7 cellular contexts compared by ENCODE assay signal in genomic region chr2:151421681-151422080, GRCh38. TPM values are rescaled to one million over a fixed set of nuclear protein-coding genes. Genes with fewer than 3 reads are reported as not detected.
A peak's percentile ranks its signal among the peaks of the same experiment; 100 is the strongest.
DNase-seq lines count a peak whose midpoint lies in the region; ATAC-seq, FAIRE-seq and TF ChIP-seq lines count a peak whose summit lies in the region.
"Not testable (repeated sequence)": the region's sequence is repeated elsewhere in the genome, so short reads cannot be mapped to it uniquely, and the experiment has no call there.

No MANE protein-coding gene starts in this region.

- not testable (repeated sequence) for TF ChIP-seq EP300 in K562 (IDR thresholded peaks at IDR 0.05; ENCODE audit: low read length)

- H3K4me2 ChIP-seq in KMS-11, result peak overlapping the region; percentile 8; the same call in 1 of the 2 replicates
- H3K4me2 ChIP-seq in K562 (ENCODE audit: insufficient read depth, low read length), result not testable (repeated sequence)

- in situ Hi-C loops in K562 (cut with MboI), result not testable (repeated sequence)

- H3K27me3 ChIP-seq in CD4-positive, CD25-positive, alpha-beta regulatory T cell (ENCODE audit: control insufficient read depth, insufficient read depth, low read length); CD8-positive, alpha-beta T cell (ENCODE audit: insufficient read depth, low read length); KMS-11 (ENCODE audit: insufficient read depth, low read depth); K562 (ENCODE audit: control insufficient read depth in 2 of 2, insufficient read depth in 2 of 2, low read length in 2 of 2): not testable (repeated sequence)

- H3K79me2 ChIP-seq in KMS-11 (ENCODE audit: insufficient read depth, low read depth), result peaks cover 85% of the 10 kb centered on the region
- peaks cover 81% of the 10 kb centered on the region for H3K79me2 ChIP-seq in K562 (ENCODE audit: control insufficient read depth, insufficient read depth, low read length)

- H3K27ac ChIP-seq in CD4-positive, CD25-positive, alpha-beta regulatory T cell (ENCODE audit: insufficient read depth, low read length, poor library complexity, severe bottlenecking); CD8-positive, alpha-beta T cell (ENCODE audit: low read depth, low read length); KMS-11; K562 (ENCODE audit: extremely low read depth, low read depth, low read length): not testable (repeated sequence)

- H3K27me3 Mint-ChIP-seq in CD4-positive, CD25-positive, alpha-beta regulatory T cell; CD8-positive, alpha-beta T cell (ENCODE audit: low read depth); T-cell; activated CD4-positive, alpha-beta T cell treated with anti-CD3 and anti-CD28 coated beads, Interleukin-2, amount 10 ng/mL, durations not matched to agents 24 days and 14 days; central memory CD8-positive, alpha-beta T cell: not testable (repeated sequence)

- not testable (repeated sequence) for H3K9me3 Mint-ChIP-seq in CD4-positive, CD25-positive, alpha-beta regulatory T cell; CD8-positive, alpha-beta T cell; T-cell; activated CD4-positive, alpha-beta T cell treated with anti-CD3 and anti-CD28 coated beads, Interleukin-2, amount 10 ng/mL, durations not matched to agents 24 days and 14 days; central memory CD8-positive, alpha-beta T cell

- H3K36me3 Mint-ChIP-seq in CD4-positive, CD25-positive, alpha-beta regulatory T cell, result peaks cover 49% of the 10 kb centered on the region
- peaks cover 82% of the 10 kb centered on the region for H3K36me3 Mint-ChIP-seq in CD8-positive, alpha-beta T cell
- peaks cover 55% of the 10 kb centered on the region for H3K36me3 Mint-ChIP-seq in T-cell
- H3K36me3 Mint-ChIP-seq in activated CD4-positive, alpha-beta T cell treated with anti-CD3 and anti-CD28 coated beads, Interleukin-2, amount 10 ng/mL, durations not matched to agents 24 days and 14 days (ENCODE audit: low read depth), result peaks cover 75% of the 10 kb centered on the region
- peaks cover 59% of the 10 kb centered on the region for H3K36me3 Mint-ChIP-seq in central memory CD8-positive, alpha-beta T cell (ENCODE audit: insufficient read depth)

- H3K36me3 ChIP-seq in CD4-positive, CD25-positive, alpha-beta regulatory T cell (ENCODE audit: control insufficient read depth, insufficient read depth, low read length), result peaks cover 54% of the 10 kb centered on the region
- H3K36me3 ChIP-seq in CD8-positive, alpha-beta T cell (ENCODE audit: insufficient read depth, low read length), result peaks cover 31% of the 10 kb centered on the region
- H3K36me3 ChIP-seq in KMS-11 (ENCODE audit: insufficient read depth) (peaks cover 28% of the 10 kb centered on the region; the same call in 1 of the 2 replicates), K562 (ENCODE audit: control insufficient read depth, insufficient read depth, low read length) (peaks cover 99% of the 10 kb centered on the region)

- POLR2A ChIA-PET in CD8-positive, alpha-beta T cell (lab: Charles Lee), result not testable (repeated sequence)
- POLR2A ChIA-PET in T-cell (lab: Charles Lee) (interaction anchor here in 1 of 2 donors (0.5 kb wide), 1 partner anchor 1840 kb away, joined by 3 read pairs; no protein-coding TSS in a partner anchor), K562 (lab: Yijun Ruan, JAX) (interaction anchor here (2.5 to 2.6 kb wide), 2 partner anchors 10 to 12 kb away, joined by 8 to 14 read pairs; partner anchors contain the start of gene RIF1)

- not testable (repeated sequence) for H3K9me1 ChIP-seq in K562 (ENCODE audit: control insufficient read depth, insufficient read depth, low read length)

- FAIRE-seq in K562 (lab: Jason Lieb, UNC), result not testable (repeated sequence)

- H3K4me1 ChIP-seq in CD4-positive, CD25-positive, alpha-beta regulatory T cell (ENCODE audit: control insufficient read depth, insufficient read depth, low read length, poor library complexity, severe bottlenecking), result peaks cover 14% of the 10 kb centered on the region
- H3K4me1 ChIP-seq in CD8-positive, alpha-beta T cell (ENCODE audit: insufficient read depth, low read length); K562 (replicated peaks in 1 of 2; ENCODE audit: control insufficient read depth in 2 of 2, insufficient read depth in 2 of 2, low read length in 2 of 2): not testable (repeated sequence)
- peaks cover 35% of the 10 kb centered on the region for H3K4me1 ChIP-seq in KMS-11 (ENCODE audit: low read depth, poor library complexity, severe bottlenecking)

- TF ChIP-seq RAD21 in K562 (CRISPR knock-in tag; conservative IDR thresholded peaks at IDR 0.05 in 1 of 2, IDR thresholded peaks at IDR 0.05 in 1 of 2), result not testable (repeated sequence)

- H3K4me3 ChIP-seq in CD4-positive, CD25-positive, alpha-beta regulatory T cell (ENCODE audit: low read depth, low read length); CD8-positive, alpha-beta T cell (ENCODE audit: low read depth, low read length); KMS-11 (IDR thresholded peaks at IDR 0.05; ENCODE audit: insufficient read depth, low read depth, low read length); K562: not testable (repeated sequence)

- not testable (repeated sequence) for H2AFZ ChIP-seq in KMS-11 (ENCODE audit: low read depth); K562 (ENCODE audit: low read depth, low read length)

- not testable (repeated sequence) for ATAC-seq in CD4-positive, CD25-positive, alpha-beta regulatory T cell (ENCODE audit: low read depth in 2 of 2); CD8-positive, alpha-beta T cell; T-cell (replicated peaks in 1 of 4); K562; central memory CD8-positive, alpha-beta T cell (replicated peaks; ENCODE audit: extremely low read depth, poor library complexity, severe bottlenecking)

- H3K4me3 Mint-ChIP-seq in CD4-positive, CD25-positive, alpha-beta regulatory T cell, result peak overlapping the region in 1 of 4 donors; percentile 18
- H3K4me3 Mint-ChIP-seq in CD8-positive, alpha-beta T cell; T-cell; activated CD4-positive, alpha-beta T cell treated with anti-CD3 and anti-CD28 coated beads, Interleukin-2, amount 10 ng/mL, durations not matched to agents 24 days and 14 days; central memory CD8-positive, alpha-beta T cell: not testable (repeated sequence)

- not testable (repeated sequence) for TF ChIP-seq CTCF in CD8-positive, alpha-beta T cell (IDR thresholded peaks at IDR 0.05); KMS-11 (conservative IDR thresholded peaks at IDR 0.05; ENCODE audit: low read depth, low read length); K562 (IDR thresholded peaks at IDR 0.05 in 2 of 3, conservative IDR thresholded peaks at IDR 0.05 in 1 of 3; ENCODE audit: insufficient read depth in 2 of 3, low read depth in 1 of 3, low read length in 3 of 3)

- not testable (repeated sequence) for TF ChIP-seq POLR2A in K562 (conservative IDR thresholded peaks at IDR 0.05)

- WGBS in K562 (ENCODE audit: insufficient coverage, low coverage, missing lambda C conversion rate), result 95% methylated on average over 12 of the region's 12 CpGs

- CTCF ChIA-PET in CD8-positive, alpha-beta T cell (lab: Charles Lee); K562 (lab: Yijun Ruan, JAX; ENCODE audit: low intra/inter-chr PET ratio): not testable (repeated sequence)
- CTCF ChIA-PET in T-cell (lab: Charles Lee), result interaction anchor here (0.6 to 2.3 kb wide), 4 partner anchors 12 to 21 kb away, joined by 3 to 9 read pairs (median 4); partner anchors contain the start of gene RIF1 (in 1 of the 2)

- intact Hi-C loops in CD8-positive, alpha-beta T cell (cut with DNase I, micrococcal nuclease); activated CD4-positive, alpha-beta T cell treated with anti-CD3 and anti-CD28 coated beads, Interleukin-2, amount 10 ng/mL, durations not matched to agents 24 days and 14 days (cut with micrococcal nuclease); K562 (cut with micrococcal nuclease): not testable (repeated sequence)

- H4K20me1 ChIP-seq in KMS-11 (ENCODE audit: insufficient read depth); K562 (replicated peaks; ENCODE audit: control insufficient read depth, insufficient read depth, low read length): not testable (repeated sequence)

- H3K9ac ChIP-seq in KMS-11; K562 (ENCODE audit: insufficient read depth in 1 of 2, low read depth in 2 of 2, low read length in 2 of 2): not testable (repeated sequence)

- not testable (repeated sequence) for BruUV-seq in K562 (replicated peaks; lab: Mats Ljungman, UMichigan)

- DNase-seq in CD4-positive, CD25-positive, alpha-beta regulatory T cell; CD8-positive, alpha-beta T cell; T-cell; activated CD4-positive, alpha-beta T cell treated with anti-CD3 and anti-CD28 coated beads, Interleukin-2, amount 10 ng/mL, durations not matched to agents 24 days and 14 days; K562 (ENCODE audit: extremely low read depth in 1 of 4, low spot score in 3 of 4); central memory CD8-positive, alpha-beta T cell (ENCODE audit: low spot score in 2 of 2): not testable (repeated sequence)

- peak overlapping the region; percentile 23 to 85 (median 63) for H3K27ac Mint-ChIP-seq in CD4-positive, CD25-positive, alpha-beta regulatory T cell
- H3K27ac Mint-ChIP-seq in CD8-positive, alpha-beta T cell, result peak overlapping the region; percentile 38
- peak overlapping the region; percentile 53 to 71 for H3K27ac Mint-ChIP-seq in T-cell
- peak overlapping the region; percentile 0 for H3K27ac Mint-ChIP-seq in activated CD4-positive, alpha-beta T cell treated with anti-CD3 and anti-CD28 coated beads, Interleukin-2, amount 10 ng/mL, durations not matched to agents 24 days and 14 days
- peak overlapping the region; percentile 87 for H3K27ac Mint-ChIP-seq in central memory CD8-positive, alpha-beta T cell (ENCODE audit: low read depth)

- H3K9me3 ChIP-seq in CD4-positive, CD25-positive, alpha-beta regulatory T cell (ENCODE audit: control insufficient read depth in 2 of 2, low read length in 2 of 2); CD8-positive, alpha-beta T cell (ENCODE audit: low read length); K562 (replicated peaks; ENCODE audit: control insufficient read depth, insufficient read depth, low read depth, low read length): not testable (repeated sequence)

- peaks cover 20 to 57% (median 40%) of the 10 kb centered on the region in 4 donors for H3K4me1 Mint-ChIP-seq in CD4-positive, CD25-positive, alpha-beta regulatory T cell
- H3K4me1 Mint-ChIP-seq in CD8-positive, alpha-beta T cell (ENCODE audit: low read depth), result peaks cover 34% of the 10 kb centered on the region
- H3K4me1 Mint-ChIP-seq in T-cell, result peaks cover 40 to 48% (median 43%) of the 10 kb centered on the region in 3 donors
- H3K4me1 Mint-ChIP-seq in activated CD4-positive, alpha-beta T cell treated with anti-CD3 and anti-CD28 coated beads, Interleukin-2, amount 10 ng/mL, durations not matched to agents 24 days and 14 days, result peaks cover 37% of the 10 kb centered on the region
- peaks cover 35% of the 10 kb centered on the region for H3K4me1 Mint-ChIP-seq in central memory CD8-positive, alpha-beta T cell

RNA-seq across cellular contexts. Expression of gene RIF1, which starts 12.0 kb away (rescaled TPM):
- total RNA-seq in CD4-positive, CD25-positive, alpha-beta regulatory T cell, result 40.2 TPM
- 10 to 100 TPM; 19.0 to 30.0 (median 24.9) TPM for polyA plus RNA-seq in CD4-positive, CD25-positive, alpha-beta regulatory T cell
- total RNA-seq in CD8-positive, alpha-beta T cell, result 10 to 100 TPM; 51.6 to 53.1 TPM
- 10 to 100 TPM; 46.6 to 68.3 (median 58.3) TPM for total RNA-seq in T-cell
- total RNA-seq in activated CD4-positive, alpha-beta T cell treated with anti-CD3 and anti-CD28 coated beads, Interleukin-2, amount 10 ng/mL, durations not matched to agents 24 days and 14 days, result 84.8 and 86.3 TPM in 2 replicates
- 125 and 339 TPM in 2 replicates for total RNA-seq in K562 (2011; cell fraction: chromatin; rRNA removed; ENCODE audit: low replicate concordance)
- 42.2 and 56.6 TPM in 2 replicates for total RNA-seq in K562 (2011; cell fraction: nucleolus; rRNA removed)
- total RNA-seq in K562 (2011; cell fraction: nucleoplasm; rRNA removed), result 119 and 205 TPM in 2 replicates
- 54.5 and 55.2 TPM in 2 replicates for total RNA-seq in K562 (2014; rRNA removed)
- total RNA-seq in K562 (2014; rRNA removed; fragmentation: Illumina TruSeq; extraction: Trizol), result 105 and 121 TPM in 2 replicates
- 99.6 and 109 TPM in 2 replicates for total RNA-seq in K562 (2015; rRNA removed; fragmentation: Illumina TruSeq; extraction: Trizol)
- 90.2 and 94.5 TPM in 2 replicates for total RNA-seq in K562 (2021)
- 33.1 and 44.2 TPM in 2 replicates for polyA plus RNA-seq in K562 (2011; rRNA removed)
- polyA plus RNA-seq in K562 (2011; cell fraction: cytosol; rRNA removed), result 6.4 and 12.7 TPM in 2 replicates
- polyA plus RNA-seq in K562 (2011; cell fraction: nucleus; rRNA removed), result 48.9 and 51.6 TPM in 2 replicates
- polyA plus RNA-seq in K562 (2012), result 20.0 and 20.4 TPM in 2 replicates
- 37.7 and 42.1 TPM in 2 replicates for polyA plus RNA-seq in K562 (2014; fragmentation: Illumina TruSeq; extraction: Trizol)
- polyA plus RNA-seq in K562 (2014; fragmentation: Nextera tagmentation; extraction: Ambion mirVana), result 10 to 100 TPM; 11.0 to 15.4 TPM
- 20.4 and 23.3 TPM in 2 replicates for polyA plus RNA-seq in K562 (2014; rRNA removed)
- polyA minus RNA-seq in K562 (2011; rRNA and poly(A)+ RNA removed), result 236 and 268 TPM in 2 replicates
- 49.4 and 73.9 TPM in 2 replicates for polyA minus RNA-seq in K562 (2011; cell fraction: cytosol; rRNA and poly(A)+ RNA removed)
- polyA minus RNA-seq in K562 (2011; cell fraction: nucleus; rRNA and poly(A)+ RNA removed), result 95.9 and 175 TPM in 2 replicates

Comparison
In these comparisons a context has a peak if more than half of its experiments do, and no peak if none do; other contexts are left out.
1. H3K27ac Mint-ChIP-seq: peak in every context shown above with its lines; median percentile 87 in central memory CD8-positive, alpha-beta T cell; 63 in CD4-positive, CD25-positive, alpha-beta regulatory T cell; 62 in T-cell; 38 in CD8-positive, alpha-beta T cell; 0 in activated CD4-positive, alpha-beta T cell treated with anti-CD3 and anti-CD28 coated beads, Interleukin-2, amount 10 ng/mL, durations not matched to agents 24 days and 14 days.